ENCODE assay signal across 29 cellular contexts in the genomic region with DNA sequence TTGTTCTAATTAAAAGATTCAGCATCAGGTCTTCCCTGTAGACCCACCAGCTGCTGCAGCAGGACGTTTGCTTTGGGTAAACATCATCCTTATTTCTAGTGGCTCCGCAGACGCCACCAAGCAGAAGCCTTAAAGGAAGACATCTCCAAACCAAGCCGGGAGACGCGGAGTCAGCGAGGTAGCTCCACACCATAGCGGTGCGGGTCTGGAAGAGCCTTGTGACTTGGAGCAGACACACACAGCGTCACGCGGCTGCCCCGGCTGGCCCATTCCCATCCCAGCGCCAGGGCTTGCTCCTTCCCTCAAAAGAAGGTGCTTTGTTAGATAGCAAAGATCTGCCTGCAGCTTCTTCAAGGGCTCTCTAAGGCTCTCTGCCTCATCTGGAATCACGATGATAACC.
"Had no signal": no experiment of that assay in that cellular context is flagged by ENCODE, and none has a peak within 500 bp of the region (broad histone marks: within the 10 kb centered on the region; RNA-seq: fewer than 3 reads in every experiment).

No MANE protein-coding gene starts in this region.

- H3K9me3 Mint-ChIP-seq: natural killer cell treated with Interleukin-12 subunit alpha and Interleukin-12 subunit beta and Interleukin-15 and Interleukin-18, amount 100 ng/mL, for 72 hours had no signal

- H3K27ac Mint-ChIP-seq: naive thymus-derived CD4-positive, alpha-beta T cell; natural killer cell treated with Interleukin-12 subunit alpha and Interleukin-12 subunit beta and Interleukin-15 and Interleukin-18, amount 100 ng/mL, for 72 hours; progenitor cell of endocrine pancreas; stimulated activated memory B cell treated with anti-CD40 and anti-IgM and Interleukin-4, amounts not matched to agents 10 μg/mL and 1 μg/mL and 100 μg/mL, for 72 hours; stimulated activated naive CD8-positive, alpha-beta T cell treated with anti-CD3 and anti-CD28 coated beads, Interleukin-15, amount 100 ng/mL, for 72 hours had no signal

- H3K4me2 ChIP-seq: hepatocyte, smooth muscle cell had no signal

- H3K4me1 Mint-ChIP-seq: naive thymus-derived CD4-positive, alpha-beta T cell; stimulated activated memory B cell treated with anti-CD40 and anti-IgM and Interleukin-4, amounts not matched to agents 10 μg/mL and 1 μg/mL and 100 μg/mL, for 72 hours; stimulated activated naive CD8-positive, alpha-beta T cell treated with anti-CD3 and anti-CD28 coated beads, Interleukin-15, amount 100 ng/mL, for 72 hours had no signal

- DNase-seq: heart right ventricle; kidney glomerular epithelial cell; left cardiac atrium; left lung; mesendoderm; midbrain; mucosa of descending colon; naive thymus-derived CD4-positive, alpha-beta T cell; nucleus accumbens; ovary; right lobe of liver; stimulated activated CD4-positive, alpha-beta T cell treated with anti-CD3 and anti-CD28 coated beads, Interleukin-1b, Interleukin-23, amount 100 ng/mL, for 48 hours; stimulated activated CD4-positive, alpha-beta T cell treated with anti-CD3 and anti-CD28 coated beads, Interleukin-2, amount 100 ng/mL, for 48 hours; stimulated activated CD4-positive, alpha-beta T cell treated with anti-CD3 and anti-CD28 coated beads, Interleukin-4, amount 100 ng/mL, for 4 hours; stimulated activated CD8-positive, alpha-beta memory T cell treated with anti-CD3 and anti-CD28 coated beads, Interleukin-4, amount 100 ng/mL, for 48 hours; stimulated activated naive CD4-positive, alpha-beta T cell treated with Interleukin-2 at 50 U/mL for 16 hours; stimulated activated naive CD8-positive, alpha-beta T cell treated with anti-CD3 and anti-CD28 coated beads, Interleukin-15, amount 100 ng/mL, for 72 hours; thyroid gland; transverse colon; upper lobe of left lung had no signal

- H3K4me1 ChIP-seq: left lung, right atrium auricular region, right lobe of liver, testis, thyroid gland, transverse colon, vagina had no signal

- H3K4me3 Mint-ChIP-seq: naive thymus-derived CD4-positive, alpha-beta T cell; natural killer cell treated with Interleukin-12 subunit alpha and Interleukin-12 subunit beta and Interleukin-15 and Interleukin-18, amount 100 ng/mL, for 72 hours; stimulated activated memory B cell treated with anti-CD40 and anti-IgM and Interleukin-4, amounts not matched to agents 10 μg/mL and 1 μg/mL and 100 μg/mL, for 72 hours; stimulated activated naive CD8-positive, alpha-beta T cell treated with anti-CD3 and anti-CD28 coated beads, Interleukin-15, amount 100 ng/mL, for 72 hours had no signal

- H3K4me3 ChIP-seq: heart right ventricle, hepatocyte, left lung, lung, mucosa of descending colon, ovary, right atrium auricular region, right lobe of liver, smooth muscle cell, testis, thyroid gland, transverse colon, upper lobe of left lung, vagina had no signal

- H3K9me3 ChIP-seq: left lung, mucosa of descending colon, ovary, right lobe of liver, testis, thyroid gland, transverse colon, vagina had no signal

- ATAC-seq: heart right ventricle; left cardiac atrium; left lung; mucosa of descending colon; naive thymus-derived CD4-positive, alpha-beta T cell; natural killer cell treated with Interleukin-12 subunit alpha and Interleukin-12 subunit beta and Interleukin-15 and Interleukin-18, amount 100 ng/mL, for 72 hours; right lobe of liver; stimulated activated memory B cell treated with anti-CD40 and anti-IgM and Interleukin-4, amounts not matched to agents 10 μg/mL and 1 μg/mL and 100 μg/mL, for 72 hours; stimulated activated naive CD8-positive, alpha-beta T cell treated with anti-CD3 and anti-CD28 coated beads, Interleukin-15, amount 100 ng/mL, for 72 hours had no signal

- H2AFZ ChIP-seq: hepatocyte had no signal

- H3K36me3 Mint-ChIP-seq: stimulated activated memory B cell treated with anti-CD40 and anti-IgM and Interleukin-4, amounts not matched to agents 10 μg/mL and 1 μg/mL and 100 μg/mL, for 72 hours had no signal

- H3K36me3 ChIP-seq: ovary, thyroid gland had no signal

- H3K27me3 ChIP-seq: heart right ventricle, hepatocyte, left lung, ovary, right atrium auricular region, right lobe of liver, testis, thyroid gland, transverse colon, upper lobe of left lung, vagina had no signal

- H3K27ac ChIP-seq: heart right ventricle, hepatocyte, left lung, ovary, right atrium auricular region, right lobe of liver, testis, thyroid gland, transverse colon, upper lobe of left lung, vagina had no signal

- H3K27me3 Mint-ChIP-seq: natural killer cell treated with Interleukin-12 subunit alpha and Interleukin-12 subunit beta and Interleukin-15 and Interleukin-18, amount 100 ng/mL, for 72 hours; progenitor cell of endocrine pancreas; stimulated activated memory B cell treated with anti-CD40 and anti-IgM and Interleukin-4, amounts not matched to agents 10 μg/mL and 1 μg/mL and 100 μg/mL, for 72 hours had no signal

- H3K79me2 ChIP-seq: hepatocyte had no signal
